27 cellular contexts compared by ENCODE assay signal in the genomic region with DNA sequence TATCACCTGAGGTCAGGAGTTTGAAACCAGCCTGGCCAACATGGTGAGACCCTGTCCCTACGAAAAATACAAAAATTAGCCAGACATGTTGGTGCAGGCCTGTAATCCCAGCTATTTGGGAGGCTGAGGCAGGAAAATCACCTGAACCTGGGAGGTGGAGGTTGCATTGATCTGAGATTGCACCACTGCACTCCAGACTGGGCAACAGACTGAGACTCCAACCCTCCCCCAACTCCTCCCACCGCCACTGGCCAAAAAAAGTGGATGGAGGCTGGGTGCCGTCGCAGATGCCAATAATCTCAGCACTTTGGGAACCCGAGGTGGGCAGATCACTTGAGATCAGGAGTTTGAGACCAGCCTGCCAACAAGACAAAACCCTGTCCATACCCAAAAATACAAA.
"Had no signal": no experiment of that assay in that cellular context is flagged by ENCODE, and none has a peak within 500 bp of the region (broad histone marks: within the 10 kb centered on the region; RNA-seq: fewer than 3 reads in every experiment).

No MANE protein-coding gene starts in this region.

- H3K36me3 ChIP-seq: thyroid gland, transverse colon, uterus had no signal

- ATAC-seq: stimulated activated effector memory CD8-positive, alpha-beta T cell treated with anti-CD3 and anti-CD28 coated beads, Interleukin-12 subunit alpha, Interleukin-12 subunit beta, amount 100 ng/mL, for 72 hours; stimulated activated memory B cell treated with anti-CD40 and anti-IgM and Interleukin-4, amounts not matched to agents 10 μg/mL and 1 μg/mL and 100 μg/mL, for 72 hours; stimulated activated naive B cell treated with anti-CD40 and anti-IgM and Interleukin-4, amounts not matched to agents 10 μg/mL and 1 μg/mL and 100 μg/mL, for 72 hours; stimulated activated naive CD8-positive, alpha-beta T cell treated with anti-CD3 and anti-CD28 coated beads, Interleukin-15, amount 100 ng/mL, for 72 hours; stimulated activated naive CD8-positive, alpha-beta T cell treated with anti-CD3 and anti-CD28 coated beads, Interleukin-15, Interleukin-2, amounts not matched to agents 100 U/mL and 50 U/mL, for 24 hours; upper lobe of right lung had no signal

- DNase-seq: stimulated activated CD4-positive, alpha-beta T cell treated with anti-CD3 and anti-CD28 coated beads, Interleukin-2, amount 100 ng/mL, for 48 hours; stimulated activated CD4-positive, alpha-beta T cell treated with anti-CD3 and anti-CD28 coated beads, Interleukin-4, amount 100 ng/mL, for 1 hour; stimulated activated CD4-positive, alpha-beta T cell treated with anti-CD3 and anti-CD28 coated beads, Interleukin-4, amount 100 ng/mL, for 24 hours; stimulated activated CD4-positive, alpha-beta T cell treated with anti-CD3 and anti-CD28 coated beads, Interleukin-4, amount 100 ng/mL, for 4 hours; stimulated activated CD8-positive, alpha-beta memory T cell treated with anti-CD3 and anti-CD28 coated beads, Interleukin-4, amount 100 ng/mL, for 48 hours; stimulated activated naive B cell treated with anti-CD40 and anti-IgM and Interleukin-4, amounts not matched to agents 10 μg/mL and 1 μg/mL and 100 μg/mL, for 72 hours; stimulated activated naive CD4-positive, alpha-beta T cell; stimulated activated naive CD4-positive, alpha-beta T cell treated with Interleukin-2 at 50 U/mL for 16 hours; stimulated activated naive CD8-positive, alpha-beta T cell treated with anti-CD3 and anti-CD28 coated beads, Interleukin-15, amount 100 ng/mL, for 72 hours; stimulated activated naive CD8-positive, alpha-beta T cell treated with anti-CD3 and anti-CD28 coated beads, Interleukin-15, Interleukin-2, amounts not matched to agents 100 U/mL and 50 U/mL, for 24 hours; stomach; substantia nigra; testis; thyroid gland; tibial artery; transverse colon; trophoblast cell; upper lobe of left lung; upper lobe of right lung; uterus had no signal

- H3K4me1 ChIP-seq: stomach, suprapubic skin, testis, thyroid gland, tibial artery, tibial nerve, transverse colon, upper lobe of left lung, upper lobe of right lung, uterus, vagina had no signal

- H3K9me3 ChIP-seq: stomach, suprapubic skin, testis, thoracic aorta, thyroid gland, tibial artery, tibial nerve, transverse colon, upper lobe of left lung, upper lobe of right lung, uterus, vagina had no signal

- H3K4me3 ChIP-seq: stomach, suprapubic skin, testis, thoracic aorta, thyroid gland, tibial artery, tibial nerve, transverse colon, upper lobe of left lung, upper lobe of right lung, uterus, vagina had no signal

- H3K27me3 ChIP-seq: stomach, suprapubic skin, testis, thyroid gland, tibial artery, tibial nerve, transverse colon, upper lobe of left lung, upper lobe of right lung, uterus, vagina had no signal

- H3K27ac ChIP-seq: stomach, suprapubic skin, testis, thoracic aorta, thyroid gland, tibial artery, tibial nerve, transverse colon, upper lobe of left lung, upper lobe of right lung, uterus, vagina had no signal

- FAIRE-seq: urothelium cell line had no signal
